Comparison of ENCODE assay signal across 8 cellular contexts in the genomic region with DNA sequence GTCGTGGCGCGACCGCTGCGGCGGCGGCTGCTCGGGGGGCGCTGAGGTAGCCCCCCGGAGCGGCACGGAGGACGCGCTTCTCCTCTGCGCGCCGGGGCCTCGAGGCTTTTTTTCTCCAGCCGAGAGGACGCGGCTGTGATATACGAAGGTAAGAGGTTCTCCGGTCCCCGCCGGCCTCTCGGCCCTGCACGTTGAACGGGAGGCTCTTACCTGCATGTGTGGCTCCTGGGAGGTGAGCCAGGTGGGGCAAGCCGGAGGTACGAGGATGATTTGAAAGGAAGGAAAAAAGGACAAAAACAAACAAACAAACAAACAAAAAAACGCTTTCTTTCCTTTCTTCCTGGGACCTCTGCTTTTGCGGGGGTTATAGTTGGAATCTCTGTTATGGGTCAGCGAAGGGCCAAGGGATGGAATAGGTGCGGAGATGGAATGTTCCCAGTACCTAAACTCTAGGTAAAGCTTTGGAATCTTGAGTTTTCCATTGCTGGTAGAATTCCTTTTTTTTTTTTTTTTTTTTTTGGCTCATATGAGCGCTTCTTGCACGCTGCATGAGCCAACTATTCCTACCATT. TPM values are rescaled to one million over a fixed set of nuclear protein-coding genes. Genes with fewer than 3 reads are reported as not detected.
A peak's percentile ranks its signal among the peaks of the same experiment; 100 is the strongest.
DNase-seq lines count a peak whose midpoint lies in the region; ATAC-seq and TF ChIP-seq lines count a peak whose summit lies in the region.

No MANE protein-coding gene starts in this region.

- ATAC-seq in GM18499 (IDR thresholded peaks at IDR 0.05; ENCODE audit: insufficient read depth, unreplicated experiment) = peak; percentile 9
- peak; percentile 18 for ATAC-seq in GM23338
- ATAC-seq in left lobe of liver = peak; percentile 31
- peak; percentile 21 for ATAC-seq in stimulated activated naive CD8-positive, alpha-beta T cell treated with anti-CD3 and anti-CD28 coated beads, Interleukin-15, amount 100 ng/mL, for 72 hours

- peak overlapping the region; percentile 89 for H3K4me3 Mint-ChIP-seq in GM23338
- peak overlapping the region; percentile 86 to 91 for H3K4me3 Mint-ChIP-seq in stimulated activated naive CD8-positive, alpha-beta T cell treated with anti-CD3 and anti-CD28 coated beads, Interleukin-15, amount 100 ng/mL, for 72 hours

- H3K27ac Mint-ChIP-seq in GM23338 = peak overlapping the region; percentile 92
- H3K27ac Mint-ChIP-seq in stimulated activated naive CD8-positive, alpha-beta T cell treated with anti-CD3 and anti-CD28 coated beads, Interleukin-15, amount 100 ng/mL, for 72 hours = peak overlapping the region; percentile 93 to 96

- H3K36me3 Mint-ChIP-seq in GM23338 (ENCODE audit: low read depth) = no peaks in the 10 kb centered on the region

- no peaks in the 10 kb centered on the region for H3K9me2 ChIP-seq in GM23338 (ENCODE audit: insufficient read depth)

- H3K79me2 ChIP-seq in GM23338 (replicated peaks; ENCODE audit: insufficient read depth) = peaks cover 51% of the 10 kb centered on the region

- H3K4me1 Mint-ChIP-seq in GM23338 = peaks cover 31% of the 10 kb centered on the region
- peaks cover 54% of the 10 kb centered on the region for H3K4me1 Mint-ChIP-seq in stimulated activated naive CD8-positive, alpha-beta T cell treated with anti-CD3 and anti-CD28 coated beads, Interleukin-15, amount 100 ng/mL, for 72 hours

- DNase-seq in GM23338 (ENCODE audit: low spot score) = peak; percentile 60
- peak; percentile 57 for DNase-seq in NCI-H1105 treated with DMSO at 0.1 percent for 48 hours (lab: John Stamatoyannopoulos, UW)
- no peak for DNase-seq in astrocyte of the cerebellum (ENCODE audit: low read depth)
- DNase-seq in left lobe of liver (ENCODE audit: low spot score) = peak; percentile 59
- no peak for DNase-seq in stimulated activated naive CD8-positive, alpha-beta T cell treated with anti-CD3 and anti-CD28 coated beads, Interleukin-15, amount 100 ng/mL, for 72 hours
- DNase-seq in cortex of kidney (lab: John Stamatoyannopoulos, UW) = no peak
- no peak for DNase-seq in cerebellar nuclear complex (lab: John Stamatoyannopoulos, UW)

- H3K36me3 ChIP-seq in GM23338 (ENCODE audit: insufficient read depth) = no peaks in the 10 kb centered on the region

- H3K27ac ChIP-seq in GM23338 (ENCODE audit: low read depth) = peak overlapping the region; percentile 98

- peak overlapping the region; percentile 82 for H3K4me2 ChIP-seq in GM23338

- H3K27me3 Mint-ChIP-seq in GM23338 (ENCODE audit: insufficient read depth, low read depth, poor library complexity) = peaks cover 2% of the 10 kb centered on the region
- no peaks in the 10 kb centered on the region for H3K27me3 Mint-ChIP-seq in stimulated activated naive CD8-positive, alpha-beta T cell treated with anti-CD3 and anti-CD28 coated beads, Interleukin-15, amount 100 ng/mL, for 72 hours

- H3K27me3 ChIP-seq in GM23338 (ENCODE audit: insufficient read depth) = no peaks in the 10 kb centered on the region

- H2AFZ ChIP-seq in GM23338 = no peak overlapping the region

- no peak for TF ChIP-seq CTCF in GM23338 (conservative IDR thresholded peaks at IDR 0.05; ENCODE audit: low read depth in 2 of 2)
- TF ChIP-seq CTCF in astrocyte of the cerebellum (IDR thresholded peaks at IDR 0.05; ENCODE audit: low read depth, low read length, missing control alignments) = no peak

- no peaks in the 10 kb centered on the region for H3K9me3 Mint-ChIP-seq in GM23338
- no peaks in the 10 kb centered on the region for H3K9me3 Mint-ChIP-seq in stimulated activated naive CD8-positive, alpha-beta T cell treated with anti-CD3 and anti-CD28 coated beads, Interleukin-15, amount 100 ng/mL, for 72 hours

- peaks cover 29% of the 10 kb centered on the region for H3K4me1 ChIP-seq in GM23338 (ENCODE audit: insufficient read depth)

- H3K4me3 ChIP-seq in GM23338 = peak overlapping the region; percentile 83
- peak overlapping the region; percentile 72 for H3K4me3 ChIP-seq in astrocyte of the cerebellum (ENCODE audit: low read depth, low read length)

- in situ Hi-C loops in astrocyte of the cerebellum (cut with HindIII; ENCODE audit: low sequenced_read_pairs) = no loop called here

- peaks cover 7% of the 10 kb centered on the region for H4K20me1 ChIP-seq in GM23338 (replicated peaks; ENCODE audit: insufficient read depth)

- no peaks in the 10 kb centered on the region for H3F3A ChIP-seq in GM23338 (replicated peaks; ENCODE audit: low read depth)

TF ChIP-seq in GM23338, 12 proteins besides CTCF, POLR2A, EP300 and RAD21 (continues in another document):
- no peak for TF ChIP-seq POLR2AphosphoS5 (IDR thresholded peaks at IDR 0.05; ENCODE audit: low read depth)
- no peak for TF ChIP-seq ZNF114 (CRISPR knock-in tag; IDR thresholded peaks at IDR 0.05)
- no peak for TF ChIP-seq NANOG (IDR thresholded peaks at IDR 0.05; ENCODE audit: borderline replicate concordance)
- no peak for TF ChIP-seq STAT1 (IDR thresholded peaks at IDR 0.05; ENCODE audit: unreplicated experiment)
- TF ChIP-seq EZH2phosphoT487 (IDR thresholded peaks at IDR 0.05; ENCODE audit: unreplicated experiment) = no peak
- TF ChIP-seq ZNF331 (CRISPR knock-in tag; IDR thresholded peaks at IDR 0.05; ENCODE audit: low read depth) = no peak
- TF ChIP-seq, protein P1, sequence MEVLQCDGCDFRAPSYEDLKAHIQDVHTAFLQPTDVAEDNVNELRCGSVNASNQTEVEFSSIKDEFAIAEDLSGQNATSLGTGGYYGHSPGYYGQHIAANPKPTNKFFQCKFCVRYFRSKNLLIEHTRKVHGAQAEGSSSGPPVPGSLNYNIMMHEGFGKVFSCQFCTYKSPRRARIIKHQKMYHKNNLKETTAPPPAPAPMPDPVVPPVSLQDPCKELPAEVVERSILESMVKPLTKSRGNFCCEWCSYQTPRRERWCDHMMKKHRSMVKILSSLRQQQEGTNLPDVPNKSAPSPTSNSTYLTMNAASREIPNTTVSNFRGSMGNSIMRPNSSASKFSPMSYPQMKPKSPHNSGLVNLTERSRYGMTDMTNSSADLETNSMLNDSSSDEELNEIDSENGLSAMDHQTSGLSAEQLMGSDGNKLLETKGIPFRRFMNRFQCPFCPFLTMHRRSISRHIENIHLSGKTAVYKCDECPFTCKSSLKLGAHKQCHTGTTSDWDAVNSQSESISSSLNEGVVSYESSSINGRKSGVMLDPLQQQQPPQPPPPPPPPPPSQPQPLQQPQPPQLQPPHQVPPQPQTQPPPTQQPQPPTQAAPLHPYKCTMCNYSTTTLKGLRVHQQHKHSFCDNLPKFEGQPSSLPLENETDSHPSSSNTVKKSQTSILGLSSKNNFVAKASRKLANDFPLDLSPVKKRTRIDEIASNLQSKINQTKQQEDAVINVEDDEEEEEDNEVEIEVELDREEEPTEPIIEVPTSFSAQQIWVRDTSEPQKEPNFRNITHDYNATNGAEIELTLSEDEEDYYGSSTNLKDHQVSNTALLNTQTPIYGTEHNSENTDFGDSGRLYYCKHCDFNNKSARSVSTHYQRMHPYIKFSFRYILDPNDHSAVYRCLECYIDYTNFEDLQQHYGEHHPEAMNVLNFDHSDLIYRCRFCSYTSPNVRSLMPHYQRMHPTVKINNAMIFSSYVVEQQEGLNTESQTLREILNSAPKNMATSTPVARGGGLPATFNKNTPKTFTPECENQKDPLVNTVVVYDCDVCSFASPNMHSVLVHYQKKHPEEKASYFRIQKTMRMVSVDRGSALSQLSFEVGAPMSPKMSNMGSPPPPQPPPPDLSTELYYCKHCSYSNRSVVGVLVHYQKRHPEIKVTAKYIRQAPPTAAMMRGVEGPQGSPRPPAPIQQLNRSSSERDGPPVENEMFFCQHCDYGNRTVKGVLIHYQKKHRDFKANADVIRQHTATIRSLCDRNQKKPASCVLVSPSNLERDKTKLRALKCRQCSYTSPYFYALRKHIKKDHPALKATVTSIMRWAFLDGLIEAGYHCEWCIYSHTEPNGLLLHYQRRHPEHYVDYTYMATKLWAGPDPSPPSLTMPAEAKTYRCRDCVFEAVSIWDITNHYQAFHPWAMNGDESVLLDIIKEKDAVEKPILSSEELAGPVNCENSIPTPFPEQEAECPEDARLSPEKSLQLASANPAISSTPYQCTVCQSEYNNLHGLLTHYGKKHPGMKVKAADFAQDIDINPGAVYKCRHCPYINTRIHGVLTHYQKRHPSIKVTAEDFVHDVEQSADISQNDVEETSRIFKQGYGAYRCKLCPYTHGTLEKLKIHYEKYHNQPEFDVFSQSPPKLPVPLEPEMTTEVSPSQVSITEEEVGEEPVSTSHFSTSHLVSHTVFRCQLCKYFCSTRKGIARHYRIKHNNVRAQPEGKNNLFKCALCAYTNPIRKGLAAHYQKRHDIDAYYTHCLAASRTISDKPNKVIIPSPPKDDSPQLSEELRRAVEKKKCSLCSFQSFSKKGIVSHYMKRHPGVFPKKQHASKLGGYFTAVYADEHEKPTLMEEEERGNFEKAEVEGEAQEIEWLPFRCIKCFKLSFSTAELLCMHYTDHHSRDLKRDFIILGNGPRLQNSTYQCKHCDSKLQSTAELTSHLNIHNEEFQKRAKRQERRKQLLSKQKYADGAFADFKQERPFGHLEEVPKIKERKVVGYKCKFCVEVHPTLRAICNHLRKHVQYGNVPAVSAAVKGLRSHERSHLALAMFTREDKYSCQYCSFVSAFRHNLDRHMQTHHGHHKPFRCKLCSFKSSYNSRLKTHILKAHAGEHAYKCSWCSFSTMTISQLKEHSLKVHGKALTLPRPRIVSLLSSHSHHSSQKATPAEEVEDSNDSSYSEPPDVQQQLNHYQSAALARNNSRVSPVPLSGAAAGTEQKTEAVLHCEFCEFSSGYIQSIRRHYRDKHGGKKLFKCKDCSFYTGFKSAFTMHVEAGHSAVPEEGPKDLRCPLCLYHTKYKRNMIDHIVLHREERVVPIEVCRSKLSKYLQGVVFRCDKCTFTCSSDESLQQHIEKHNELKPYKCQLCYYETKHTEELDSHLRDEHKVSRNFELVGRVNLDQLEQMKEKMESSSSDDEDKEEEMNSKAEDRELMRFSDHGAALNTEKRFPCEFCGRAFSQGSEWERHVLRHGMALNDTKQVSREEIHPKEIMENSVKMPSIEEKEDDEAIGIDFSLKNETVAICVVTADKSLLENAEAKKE (CRISPR knock-in tag; IDR thresholded peaks at IDR 0.05) = no peak
- TF ChIP-seq CREB1 (CRISPR knock-in tag; IDR thresholded peaks at IDR 0.05; ENCODE audit: low read depth) = no peak
- TF ChIP-seq JUNB (IDR thresholded peaks at IDR 0.05; ENCODE audit: unreplicated experiment) = no peak

RNA-seq across cellular contexts. Expression of a gene that starts 0.6 kb away (rescaled TPM):
- 89.4 and 90.4 TPM in 2 replicates for total RNA-seq in GM23338 (2014; rRNA removed; shearing (Covaris generic))
- polyA plus RNA-seq in GM23338 (2016; fragmentation: Nextera tagmentation; extraction: Ambion mirVana) = 25.1 and 41.6 TPM in 2 replicates
- total RNA-seq in left lobe of liver = 22.4 TPM

Comparison
In these comparisons a context has a peak if more than half of its experiments do, and no peak if none do; other contexts are left out.
1. DNase-seq: peak in GM23338 (single experiment), NCI-H1105 treated with DMSO at 0.1 percent for 48 hours (single experiment) and left lobe of liver (single experiment); none in astrocyte of the cerebellum (single experiment), stimulated activated naive CD8-positive, alpha-beta T cell treated with anti-CD3 and anti-CD28 coated beads, Interleukin-15, amount 100 ng/mL, for 72 hours (0 of 2), cortex of kidney (single experiment) and cerebellar nuclear complex (0 of 2).
2. Peak in every context shown above with its lines, with median percentiles within 50 percentile points of each other: ATAC-seq.